Comparison of ENCODE assay signal across 11 cellular contexts in genomic region chr7:20218261-20218660, GRCh38. TPM values are rescaled to one million over a fixed set of nuclear protein-coding genes. Genes with fewer than 3 reads are reported as not detected.
A peak's percentile ranks its signal among the peaks of the same experiment; 100 is the strongest.
DNase-seq lines count a peak whose midpoint lies in the region; ATAC-seq and TF ChIP-seq lines count a peak whose summit lies in the region.
"Had no signal": no experiment of that assay in that cellular context is flagged by ENCODE, and none has a peak within 500 bp of the region (broad histone marks: within the 10 kb centered on the region; RNA-seq: fewer than 3 reads in every experiment).

No MANE protein-coding gene starts in this region.

- H3K27me3 ChIP-seq in body of pancreas (no peaks in the 10 kb centered on the region), uterus (no peaks in the 10 kb centered on the region)

- H3K4me1 ChIP-seq in body of pancreas (peaks cover 40% of the 10 kb centered on the region), uterus (no peaks in the 10 kb centered on the region)

- ATAC-seq in body of pancreas (no peak), GM21367 (IDR thresholded peaks at IDR 0.05; ENCODE audit: unreplicated experiment) (no peak), HG03108 (IDR thresholded peaks at IDR 0.05; ENCODE audit: unreplicated experiment) (no peak)
- no peak for ATAC-seq in activated CD8-positive, alpha-beta memory T cell treated with anti-CD3 and anti-CD28 coated beads, Interleukin-2, amount 10 ng/mL, durations not matched to agents 7 days and 5 days
- ATAC-seq: effector memory CD8-positive, alpha-beta T cell had no signal

- DNase-seq in DMS53 (lab: John Stamatoyannopoulos, UW) (peak; percentile 90), LoVo (ENCODE audit: low spot score) (peak; percentile 51), body of pancreas (no peak), mesothelial cell of epicardium (ENCODE audit: low spot score in 2 of 2, unreplicated experiment in 2 of 2) (no peak), uterus (no peak)
- no peak for DNase-seq in activated CD8-positive, alpha-beta memory T cell treated with anti-CD3 and anti-CD28 coated beads, Interleukin-2, amount 10 ng/mL, durations not matched to agents 7 days and 5 days
- DNase-seq: effector memory CD8-positive, alpha-beta T cell; GOT3 had no signal

- intact Hi-C loops in body of pancreas (cut with DNase I), result no loop called here
- intact Hi-C loops in uterus (cut with DNase I; ENCODE audit: low total_unique reads), result no loop called here

- no peaks in the 10 kb centered on the region for H3K36me3 ChIP-seq in body of pancreas (replicated peaks in 1 of 2; ENCODE audit: insufficient read depth in 1 of 2, low read depth in 2 of 2)
- no peaks in the 10 kb centered on the region for H3K36me3 ChIP-seq in uterus

- TF ChIP-seq CTCF in body of pancreas (IDR thresholded peaks at IDR 0.05), result no peak
- TF ChIP-seq CTCF in mesothelial cell of epicardium (IDR thresholded peaks at IDR 0.05; ENCODE audit: unreplicated experiment), result no peak
- TF ChIP-seq CTCF in uterus (IDR thresholded peaks at IDR 0.05), result no peak

- no peaks in the 10 kb centered on the region for H3K36me3 Mint-ChIP-seq in mesothelial cell of epicardium
- H3K36me3 Mint-ChIP-seq in activated CD8-positive, alpha-beta memory T cell treated with anti-CD3 and anti-CD28 coated beads, Interleukin-2, amount 10 ng/mL, durations not matched to agents 7 days and 5 days, result no peaks in the 10 kb centered on the region

- no peak overlapping the region for H3K4me3 Mint-ChIP-seq in mesothelial cell of epicardium
- H3K4me3 Mint-ChIP-seq in activated CD8-positive, alpha-beta memory T cell treated with anti-CD3 and anti-CD28 coated beads, Interleukin-2, amount 10 ng/mL, durations not matched to agents 7 days and 5 days, result no peak overlapping the region

- H3K9me3 ChIP-seq in body of pancreas (no peaks in the 10 kb centered on the region), uterus (no peaks in the 10 kb centered on the region)

- TF ChIP-seq POLR2A in body of pancreas (IDR thresholded peaks at IDR 0.05), result no peak
- TF ChIP-seq POLR2A in uterus (IDR thresholded peaks at IDR 0.05), result no peak

- peaks cover 8% of the 10 kb centered on the region for H3K9me3 Mint-ChIP-seq in mesothelial cell of epicardium
- no peaks in the 10 kb centered on the region for H3K9me3 Mint-ChIP-seq in activated CD8-positive, alpha-beta memory T cell treated with anti-CD3 and anti-CD28 coated beads, Interleukin-2, amount 10 ng/mL, durations not matched to agents 7 days and 5 days (ENCODE audit: low read depth)

- H3K27ac Mint-ChIP-seq in mesothelial cell of epicardium, result peak overlapping the region; percentile 97
- H3K27ac Mint-ChIP-seq in activated CD8-positive, alpha-beta memory T cell treated with anti-CD3 and anti-CD28 coated beads, Interleukin-2, amount 10 ng/mL, durations not matched to agents 7 days and 5 days, result no peak overlapping the region
- H3K27ac Mint-ChIP-seq: effector memory CD8-positive, alpha-beta T cell had no signal

- H3K27ac ChIP-seq in body of pancreas, result peak overlapping the region; percentile 50 to 91 (median 88)
- no peak overlapping the region for H3K27ac ChIP-seq in uterus
- H3K27ac ChIP-seq: C4-2B had no signal

- peaks cover 23% of the 10 kb centered on the region for H3K4me1 Mint-ChIP-seq in mesothelial cell of epicardium
- peaks cover 17% of the 10 kb centered on the region for H3K4me1 Mint-ChIP-seq in activated CD8-positive, alpha-beta memory T cell treated with anti-CD3 and anti-CD28 coated beads, Interleukin-2, amount 10 ng/mL, durations not matched to agents 7 days and 5 days

- H3K4me3 ChIP-seq in body of pancreas (no peak overlapping the region), uterus (no peak overlapping the region)

- no peaks in the 10 kb centered on the region for H3K27me3 Mint-ChIP-seq in mesothelial cell of epicardium (ENCODE audit: low read depth)
- no peaks in the 10 kb centered on the region for H3K27me3 Mint-ChIP-seq in activated CD8-positive, alpha-beta memory T cell treated with anti-CD3 and anti-CD28 coated beads, Interleukin-2, amount 10 ng/mL, durations not matched to agents 7 days and 5 days
- H3K27me3 Mint-ChIP-seq: effector memory CD8-positive, alpha-beta T cell had no signal

- CTCF ChIA-PET in activated CD8-positive, alpha-beta memory T cell treated with anti-CD3 and anti-CD28 coated beads, Interleukin-2, amount 10 ng/mL, durations not matched to agents 7 days and 5 days (lab: Charles Lee), result no interaction called here

RNA-seq across cellular contexts. Expression of gene MACC1, which starts 1.1 kb away (rescaled TPM):
- 10 to 100 TPM; 15.2 to 16.6 TPM for total RNA-seq in body of pancreas
- 9.3 to 12.0 TPM (median 11.1 TPM) in 3 replicates for total RNA-seq in mesothelial cell of epicardium
- total RNA-seq in activated CD8-positive, alpha-beta memory T cell treated with anti-CD3 and anti-CD28 coated beads, Interleukin-2, amount 10 ng/mL, durations not matched to agents 7 days and 5 days, result 1 to 10 TPM; 1.5 to 2.7 TPM
- 10 to 100 TPM in 1 of 4 donors, 1 to 10 TPM in 2, not detected in 1; 1.0 to 23.9 (median 1.5) TPM for total RNA-seq in uterus

Comparison
In these comparisons a context has a peak if more than half of its experiments do, and no peak if none do; other contexts are left out.
1. DNase-seq: peak in DMS53 (single experiment) and LoVo (single experiment); none in body of pancreas (0 of 4), mesothelial cell of epicardium (0 of 2), activated CD8-positive, alpha-beta memory T cell treated with anti-CD3 and anti-CD28 coated beads, Interleukin-2, amount 10 ng/mL, durations not matched to agents 7 days and 5 days (single experiment) and uterus (0 of 2).
2. H3K27ac ChIP-seq: peak in body of pancreas (4 of 4); none in uterus (0 of 2).